ENCODE assay signal across 12 cellular contexts in the genomic region with DNA sequence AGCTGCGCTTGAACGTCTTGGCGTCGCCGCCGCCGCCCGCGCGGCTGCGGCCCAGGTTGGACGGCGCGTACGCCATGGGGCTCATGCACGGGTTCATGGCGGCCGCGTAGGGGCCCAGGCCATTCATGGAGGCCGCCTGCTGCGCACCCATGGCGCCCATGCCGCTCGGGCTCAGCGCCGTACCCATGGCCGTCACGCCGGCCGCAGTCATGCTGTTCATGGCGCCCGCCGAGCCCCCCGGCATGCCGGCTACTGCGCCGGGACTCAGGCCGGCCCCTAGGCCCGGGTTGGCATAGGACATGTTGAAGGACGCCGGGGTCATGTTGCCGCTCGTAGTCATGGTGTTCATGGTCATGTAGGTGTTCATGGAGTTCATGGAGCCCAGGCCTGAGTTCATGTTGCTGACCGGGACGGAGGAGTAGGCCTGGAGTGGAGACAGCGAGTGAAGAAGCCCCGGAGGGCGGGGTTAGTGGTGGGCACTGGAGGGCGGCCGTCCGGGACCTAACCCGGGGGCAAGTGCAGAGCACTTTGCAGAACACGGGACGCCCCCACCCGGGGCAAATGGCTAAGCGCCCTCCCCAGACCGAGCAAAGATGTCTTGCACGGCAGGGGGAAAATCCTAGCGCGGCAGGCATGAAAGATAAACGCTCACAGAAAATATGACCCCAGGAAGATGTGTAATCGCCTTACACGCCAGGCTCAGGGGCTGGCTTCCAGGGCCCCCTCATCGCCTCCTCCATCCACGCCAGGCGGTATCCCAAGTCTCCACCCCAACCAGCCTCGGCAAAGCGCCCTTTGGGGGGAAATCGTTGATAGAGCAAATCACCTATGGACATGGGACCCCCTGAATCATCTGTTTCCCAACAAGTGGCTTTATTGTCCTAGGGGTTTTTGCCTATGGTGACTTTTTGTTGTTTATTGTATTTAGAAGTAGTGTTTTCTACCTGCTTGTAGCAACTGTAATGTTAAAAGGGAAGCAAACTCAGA. TPM values are rescaled to one million over a fixed set of nuclear protein-coding genes. Genes with fewer than 3 reads are reported as not detected.
A peak's percentile ranks its signal among the peaks of the same experiment; 100 is the strongest.
DNase-seq lines count a peak whose midpoint lies in the region; ATAC-seq and TF ChIP-seq lines count a peak whose summit lies in the region.
"Had no signal": no experiment of that assay in that cellular context is flagged by ENCODE, and none has a peak within 500 bp of the region (broad histone marks: within the 10 kb centered on the region; RNA-seq: fewer than 3 reads in every experiment).

No MANE protein-coding gene starts in this region.

- H3K4me1 Mint-ChIP-seq in activated CD8-positive, alpha-beta T cell treated with anti-CD3 and anti-CD28 coated beads, Interleukin-2, amount 10 ng/mL, durations not matched to agents 7 days and 5 days (ENCODE audit: low read depth): peaks cover 16% of the 10 kb centered on the region
- peaks cover 16% of the 10 kb centered on the region for H3K4me1 Mint-ChIP-seq in activated CD8-positive, alpha-beta T cell treated with anti-CD3 and anti-CD28 coated beads for 36 hours (ENCODE audit: low read depth)

- CTCF ChIA-PET in activated CD8-positive, alpha-beta T cell treated with anti-CD3 and anti-CD28 coated beads, Interleukin-2, amount 10 ng/mL, durations not matched to agents 7 days and 5 days (lab: Charles Lee): interaction anchor here (1.0 kb wide), 1 partner anchor 13 kb away, joined by 3 read pairs; no protein-coding TSS in a partner anchor
- CTCF ChIA-PET in activated CD8-positive, alpha-beta T cell treated with anti-CD3 and anti-CD28 coated beads for 36 hours (lab: Charles Lee): interaction anchor here (1.0 kb wide), 1 partner anchor 12 kb away, joined by 3 read pairs; no protein-coding TSS in a partner anchor

- no peak for DNase-seq in activated CD8-positive, alpha-beta T cell treated with anti-CD3 and anti-CD28 coated beads, Interleukin-2, amount 10 ng/mL, durations not matched to agents 7 days and 5 days
- DNase-seq in activated CD8-positive, alpha-beta T cell treated with anti-CD3 and anti-CD28 coated beads for 36 hours: no peak
- peak; percentile 56 for DNase-seq in NCI-H748 treated with DMSO at 0.1 percent for 48 hours (lab: John Stamatoyannopoulos, UW)
- DNase-seq in left lobe of liver (ENCODE audit: low spot score): peak; percentile 65
- peak; percentile 31 for DNase-seq in transverse colon
- DNase-seq in islet precursor cell: no peak
- no peak for DNase-seq in pons (ENCODE audit: low spot score)
- DNase-seq: brain microvascular endothelial cell, NCI-H187 treated with DMSO at 0.1 percent for 48 hours had no signal

- peak overlapping the region; percentile 64 for H3K27ac Mint-ChIP-seq in activated CD8-positive, alpha-beta T cell treated with anti-CD3 and anti-CD28 coated beads, Interleukin-2, amount 10 ng/mL, durations not matched to agents 7 days and 5 days
- H3K27ac Mint-ChIP-seq in activated CD8-positive, alpha-beta T cell treated with anti-CD3 and anti-CD28 coated beads for 36 hours: no peak overlapping the region
- H3K27ac Mint-ChIP-seq: natural killer cell treated with Interleukin-12 subunit alpha and Interleukin-12 subunit beta and Interleukin-15 and Interleukin-18, amount 100 ng/mL, for 72 hours had no signal

- H3K4me1 ChIP-seq in transverse colon: peaks cover 2 to 31% (median 10%) of the 10 kb centered on the region in 4 donors

- H3K36me3 ChIP-seq in transverse colon: no peaks in the 10 kb centered on the region
- H3K36me3 ChIP-seq: brain microvascular endothelial cell had no signal

- H3K9me3 ChIP-seq in transverse colon: no peaks in the 10 kb centered on the region

- in situ Hi-C loops in transverse colon (cut with MboI; ENCODE audit: low pct_ligation_motif_present in 1 of 4, low pct_unique_long_range_greater_than_20kb in 1 of 4, low sequenced_read_pairs in 3 of 4): no loop called here

- peak overlapping the region; percentile 22 for H3K4me3 Mint-ChIP-seq in activated CD8-positive, alpha-beta T cell treated with anti-CD3 and anti-CD28 coated beads, Interleukin-2, amount 10 ng/mL, durations not matched to agents 7 days and 5 days
- no peak overlapping the region for H3K4me3 Mint-ChIP-seq in activated CD8-positive, alpha-beta T cell treated with anti-CD3 and anti-CD28 coated beads for 36 hours
- H3K4me3 Mint-ChIP-seq: natural killer cell treated with Interleukin-12 subunit alpha and Interleukin-12 subunit beta and Interleukin-15 and Interleukin-18, amount 100 ng/mL, for 72 hours had no signal

- no peak for TF ChIP-seq POLR2A in transverse colon (IDR thresholded peaks at IDR 0.05)

- peaks cover 66% of the 10 kb centered on the region for H3K27me3 Mint-ChIP-seq in activated CD8-positive, alpha-beta T cell treated with anti-CD3 and anti-CD28 coated beads, Interleukin-2, amount 10 ng/mL, durations not matched to agents 7 days and 5 days (ENCODE audit: low read depth)
- peaks cover 70% of the 10 kb centered on the region for H3K27me3 Mint-ChIP-seq in activated CD8-positive, alpha-beta T cell treated with anti-CD3 and anti-CD28 coated beads for 36 hours

- POLR2A ChIA-PET in activated CD8-positive, alpha-beta T cell treated with anti-CD3 and anti-CD28 coated beads, Interleukin-2, amount 10 ng/mL, durations not matched to agents 7 days and 5 days (lab: Charles Lee): no interaction called here
- POLR2A ChIA-PET in activated CD8-positive, alpha-beta T cell treated with anti-CD3 and anti-CD28 coated beads for 36 hours (lab: Charles Lee): interaction anchor here (0.6 kb wide), 1 partner anchor 318 kb away, joined by 3 read pairs; no protein-coding TSS in a partner anchor

- peak overlapping the region in 3 of 4 donors; percentile 57 to 68 (median 66) for H3K4me3 ChIP-seq in transverse colon

- peaks cover 21% of the 10 kb centered on the region for H3K36me3 Mint-ChIP-seq in activated CD8-positive, alpha-beta T cell treated with anti-CD3 and anti-CD28 coated beads, Interleukin-2, amount 10 ng/mL, durations not matched to agents 7 days and 5 days (ENCODE audit: low read depth)
- H3K36me3 Mint-ChIP-seq in activated CD8-positive, alpha-beta T cell treated with anti-CD3 and anti-CD28 coated beads for 36 hours (ENCODE audit: low read depth): peaks cover 7% of the 10 kb centered on the region

- intact Hi-C loops in activated CD8-positive, alpha-beta T cell treated with anti-CD3 and anti-CD28 coated beads for 36 hours (cut with micrococcal nuclease): loop anchor here (10.0 kb wide), 1 partner anchor 938 kb away; no protein-coding TSS in a partner anchor
- intact Hi-C loops in transverse colon (cut with DNase I; ENCODE audit: low total_unique reads): no loop called here

- H3K9me3 Mint-ChIP-seq in activated CD8-positive, alpha-beta T cell treated with anti-CD3 and anti-CD28 coated beads, Interleukin-2, amount 10 ng/mL, durations not matched to agents 7 days and 5 days (ENCODE audit: insufficient read depth): peaks cover 8% of the 10 kb centered on the region
- H3K9me3 Mint-ChIP-seq in activated CD8-positive, alpha-beta T cell treated with anti-CD3 and anti-CD28 coated beads for 36 hours: peaks cover 12% of the 10 kb centered on the region

- no peak for TF ChIP-seq CTCF in activated CD8-positive, alpha-beta T cell treated with anti-CD3 and anti-CD28 coated beads for 36 hours (IDR thresholded peaks at IDR 0.05)
- no peak for TF ChIP-seq CTCF in transverse colon (IDR thresholded peaks at IDR 0.05)

- 8 to 20% methylated on average over 7 to 35 of the region's 69 CpGs for WGBS in transverse colon (ENCODE audit: low coverage in 1 of 2), 2 donors

- no peak for ATAC-seq in activated CD8-positive, alpha-beta T cell treated with anti-CD3 and anti-CD28 coated beads, Interleukin-2, amount 10 ng/mL, durations not matched to agents 7 days and 5 days
- ATAC-seq in activated CD8-positive, alpha-beta T cell treated with anti-CD3 and anti-CD28 coated beads for 36 hours: no peak
- ATAC-seq in left lobe of liver (peak; percentile 2), GM18858 (IDR thresholded peaks at IDR 0.05; ENCODE audit: unreplicated experiment) (no peak)
- ATAC-seq: natural killer cell treated with Interleukin-12 subunit alpha and Interleukin-12 subunit beta and Interleukin-15 and Interleukin-18, amount 100 ng/mL, for 72 hours; SK-N-SH treated with all-trans-retinoic acid at 6 μM for 48 hours had no signal

- H3K27me3 ChIP-seq in transverse colon: peaks cover 97% of the 10 kb centered on the region

- TF ChIP-seq EP300 in transverse colon (IDR thresholded peaks at IDR 0.05; ENCODE audit: low read depth): no peak

- H3K27ac ChIP-seq in transverse colon: peak overlapping the region; percentile 54 to 94 (median 90)
- H3K27ac ChIP-seq: brain microvascular endothelial cell had no signal

RNA-seq across cellular contexts. Expression of gene FOXA1, which starts 2.5 kb away (rescaled TPM):
- not detected for total RNA-seq in activated CD8-positive, alpha-beta T cell treated with anti-CD3 and anti-CD28 coated beads, Interleukin-2, amount 10 ng/mL, durations not matched to agents 7 days and 5 days
- not detected for total RNA-seq in activated CD8-positive, alpha-beta T cell treated with anti-CD3 and anti-CD28 coated beads for 36 hours
- 36.6 TPM for total RNA-seq in left lobe of liver
- total RNA-seq in transverse colon: 100 to 1,000 TPM in 1 of 4 donors, 10 to 100 TPM in 3; 53.2 to 157 (median 71.4) TPM
- total RNA-seq: natural killer cell treated with Interleukin-12 subunit alpha and Interleukin-12 subunit beta and Interleukin-15 and Interleukin-18, amount 100 ng/mL, for 72 hours had no signal

RNA-seq across cellular contexts. Expression of gene TTC6, which starts 2.8 kb away (rescaled TPM):
- not detected for total RNA-seq in activated CD8-positive, alpha-beta T cell treated with anti-CD3 and anti-CD28 coated beads, Interleukin-2, amount 10 ng/mL, durations not matched to agents 7 days and 5 days
- not detected for total RNA-seq in activated CD8-positive, alpha-beta T cell treated with anti-CD3 and anti-CD28 coated beads for 36 hours
- total RNA-seq in left lobe of liver (5.0 TPM), transverse colon (10 to 100 TPM in 1 of 4 donors, 1 to 10 TPM in 3; 1.5 to 12.5 (median 4.9) TPM)
- total RNA-seq: natural killer cell treated with Interleukin-12 subunit alpha and Interleukin-12 subunit beta and Interleukin-15 and Interleukin-18, amount 100 ng/mL, for 72 hours had no signal

Comparison
In these comparisons a context has a peak if more than half of its experiments do, and no peak if none do; other contexts are left out.
1. DNase-seq: peak in NCI-H748 treated with DMSO at 0.1 percent for 48 hours (single experiment), left lobe of liver (single experiment) and transverse colon (single experiment); none in activated CD8-positive, alpha-beta T cell treated with anti-CD3 and anti-CD28 coated beads, Interleukin-2, amount 10 ng/mL, durations not matched to agents 7 days and 5 days (single experiment), activated CD8-positive, alpha-beta T cell treated with anti-CD3 and anti-CD28 coated beads for 36 hours (single experiment), islet precursor cell (single experiment) and pons (single experiment).
2. RNA of gene FOXA1, which starts 2.5 kb away (total RNA-seq): 53.2 to 157 TPM in transverse colon and 36.6 TPM in left lobe of liver (single experiment); not detected in activated CD8-positive, alpha-beta T cell treated with anti-CD3 and anti-CD28 coated beads, Interleukin-2, amount 10 ng/mL, durations not matched to agents 7 days and 5 days and not detected in activated CD8-positive, alpha-beta T cell treated with anti-CD3 and anti-CD28 coated beads for 36 hours; every median in the first group is over 10 times any median in the second.